8 cellular contexts compared by ENCODE assay signal in genomic region chr17:32265192-32265895, GRCh38. TPM values are rescaled to one million over a fixed set of nuclear protein-coding genes. Genes with fewer than 3 reads are reported as not detected.
A peak's percentile ranks its signal among the peaks of the same experiment; 100 is the strongest.
DNase-seq lines count a peak whose midpoint lies in the region; ATAC-seq, FAIRE-seq and TF ChIP-seq lines count a peak whose summit lies in the region.

Gene RHBDL3 (plus strand): TSS chr17:32265832. CDS start chr17:32266190, 358 bp downstream.

- no peak within 1 kb of the TSS for H3K27ac Mint-ChIP-seq in activated naive CD4-positive, alpha-beta T cell treated with anti-CD3 and anti-CD28 coated beads for 36 hours

- peak in 3 of 4 donors; percentile 18 to 46 (median 25) for ATAC-seq in heart left ventricle
- ATAC-seq in sciatic nerve: peak; percentile 61
- ATAC-seq in HG02642 (IDR thresholded peaks at IDR 0.05; ENCODE audit: poor library complexity, unreplicated experiment): no peak

- 2 to 6% (median 4%) methylated on average over 13 to 63 of the region's 63 CpGs for WGBS in heart left ventricle, 4 donors

- in situ Hi-C loops in GM13976 (cut with MboI; ENCODE audit: low sequenced_read_pairs, unreplicated experiment): no loop called here

- peaks cover 54% of the 10 kb centered on the region for H3K27me3 Mint-ChIP-seq in activated naive CD4-positive, alpha-beta T cell treated with anti-CD3 and anti-CD28 coated beads for 36 hours (ENCODE audit: low read depth)

- no peaks in the 10 kb centered on the region for H3K79me2 ChIP-seq in ACC112 (ENCODE audit: control insufficient read depth, insufficient read depth, low read length, unreplicated experiment)

- peaks cover 88% of the 10 kb centered on the region for H3K27me3 ChIP-seq in ACC112 (ENCODE audit: insufficient read depth, low read length)
- H3K27me3 ChIP-seq in heart left ventricle: peaks cover 0 to 74% (median 24%) of the 10 kb centered on the region in 9 donors

- CTCF ChIA-PET in activated naive CD4-positive, alpha-beta T cell treated with anti-CD3 and anti-CD28 coated beads for 36 hours (lab: Charles Lee): no interaction called here

- no peak for TF ChIP-seq CTCF in GM13976 (IDR thresholded peaks at IDR 0.05; ENCODE audit: borderline replicate concordance, control extremely low read depth, extremely low read depth, insufficient read depth, missing control alignments)
- no peak for TF ChIP-seq CTCF in heart left ventricle (IDR thresholded peaks at IDR 0.05)

- H3K4me1 Mint-ChIP-seq in activated naive CD4-positive, alpha-beta T cell treated with anti-CD3 and anti-CD28 coated beads for 36 hours (ENCODE audit: low read depth): peaks cover 13% of the 10 kb centered on the region

- no peaks in the 10 kb centered on the region for H3K9me3 Mint-ChIP-seq in activated naive CD4-positive, alpha-beta T cell treated with anti-CD3 and anti-CD28 coated beads for 36 hours

- H3K4me1 ChIP-seq in ACC112 (ENCODE audit: control insufficient read depth, insufficient read depth, low read length, unreplicated experiment): peaks cover 9% of the 10 kb centered on the region
- H3K4me1 ChIP-seq in heart left ventricle: peaks cover 0 to 38% (median 16%) of the 10 kb centered on the region in 12 donors

- no peaks in the 10 kb centered on the region for H3K36me3 Mint-ChIP-seq in activated naive CD4-positive, alpha-beta T cell treated with anti-CD3 and anti-CD28 coated beads for 36 hours (ENCODE audit: low read depth)

- DNase-seq in GM13976 (ENCODE audit: low spot score) (peak; percentile 52), heart left ventricle (peak in 2 of 5 donors; percentile 50 to 57), sciatic nerve (ENCODE audit: low spot score) (no peak), HTR-8/SVneo (ENCODE audit: insufficient read length, low spot score) (no peak), NOMO-1 treated with DMSO at 0.1 percent for 48 hours (lab: John Stamatoyannopoulos, UW; ENCODE audit: unreplicated experiment) (no peak)
- DNase-seq in activated naive CD4-positive, alpha-beta T cell treated with anti-CD3 and anti-CD28 coated beads for 36 hours: no peak

- no peaks in the 10 kb centered on the region for H3K36me3 ChIP-seq in ACC112 (ENCODE audit: insufficient read depth, low read length)
- no peaks in the 10 kb centered on the region for H3K36me3 ChIP-seq in heart left ventricle

- intact Hi-C loops in activated naive CD4-positive, alpha-beta T cell treated with anti-CD3 and anti-CD28 coated beads for 36 hours (cut with micrococcal nuclease): no loop called here
- intact Hi-C loops in heart left ventricle (cut with DNase I): loop anchor here in 1 of 10 donors (10.0 kb wide), 1 partner anchor 61 kb away; no protein-coding TSS in a partner anchor
- intact Hi-C loops in sciatic nerve (cut with DNase I): no loop called here

- no peak for TF ChIP-seq POLR2A in heart left ventricle (IDR thresholded peaks at IDR 0.05)

- no peaks in the 10 kb centered on the region for H3K9me3 ChIP-seq in heart left ventricle

- peak within 1 kb of the TSS; percentile 72 for H3K4me3 ChIP-seq in ACC112 (ENCODE audit: low read depth, low read length)
- peak within 1 kb of the TSS; percentile 54 to 81 (median 62) for H3K4me3 ChIP-seq in heart left ventricle

- FAIRE-seq in HTR-8/SVneo (lab: Jason Lieb, UNC): no peak

- H2AFZ ChIP-seq in ACC112 (ENCODE audit: low read length, unreplicated experiment): peak within 1 kb of the TSS; percentile 11

- H3K27ac ChIP-seq in ACC112 (ENCODE audit: low read depth, low read length): no peak within 1 kb of the TSS
- H3K27ac ChIP-seq in heart left ventricle: peak within 1 kb of the TSS in 2 of 12 donors; percentile 34 to 51

- H3K4me3 Mint-ChIP-seq in activated naive CD4-positive, alpha-beta T cell treated with anti-CD3 and anti-CD28 coated beads for 36 hours: peak within 1 kb of the TSS; percentile 68

RNA-seq across cellular contexts. Expression of gene RHBDL3, which starts in this region (rescaled TPM):
- total RNA-seq in activated naive CD4-positive, alpha-beta T cell treated with anti-CD3 and anti-CD28 coated beads for 36 hours: not detected
- total RNA-seq in heart left ventricle (1 to 10 TPM in 3 of 9 donors, under 1 TPM in 6; 0.05 to 3.8 (median 0.36) TPM), sciatic nerve (1.1 TPM)
- 1 to 10 TPM in 1 of 2 donors, under 1 TPM in 1; 0.25 to 4.8 TPM for polyA plus RNA-seq in heart left ventricle
